19 cellular contexts compared by ENCODE assay signal in genomic region chr10:128206676-128207075, GRCh38.
A peak's percentile ranks its signal among the peaks of the same experiment; 100 is the strongest.
DNase-seq lines count a peak whose midpoint lies in the region; ATAC-seq, FAIRE-seq and TF ChIP-seq lines count a peak whose summit lies in the region.
"Had no signal": no experiment of that assay in that cellular context is flagged by ENCODE, and none has a peak within 500 bp of the region (broad histone marks: within the 10 kb centered on the region; RNA-seq: fewer than 3 reads in every experiment).

No MANE protein-coding gene starts in this region.

- no peaks in the 10 kb centered on the region for H3K9me1 ChIP-seq in endothelial cell of umbilical vein (replicated peaks; ENCODE audit: control insufficient read depth, extremely low read depth, insufficient read depth, low read length)

- H3K9ac ChIP-seq in endothelial cell of umbilical vein (replicated peaks; ENCODE audit: extremely low read depth, insufficient read depth, low read length): no peak overlapping the region

- no peak overlapping the region for H3K4me3 Mint-ChIP-seq in stimulated activated effector memory CD8-positive, alpha-beta T cell treated with anti-CD3 and anti-CD28 coated beads, Interleukin-12 subunit alpha, Interleukin-12 subunit beta, amount 100 ng/mL, for 72 hours
- H3K4me3 Mint-ChIP-seq: B cell, HFFc6 had no signal

- intact Hi-C loops in endothelial cell of umbilical vein (cut with micrococcal nuclease) (no loop called here), Right ventricle myocardium inferior (cut with DNase I) (no loop called here)

- FAIRE-seq in endothelial cell of umbilical vein (lab: Jason Lieb, UNC): no peak
- FAIRE-seq: GM12891, GM18507 had no signal

- POLR2A ChIA-PET in endothelial cell of umbilical vein (lab: Charles Lee): no interaction called here

- dilution Hi-C loops in endothelial cell of umbilical vein (cut with MboI; ENCODE audit: extremely low pct_ligation_motif_present, low sequenced_read_pairs): no loop called here

- H3K27ac ChIP-seq in endothelial cell of umbilical vein (ENCODE audit: insufficient read depth, low read depth, low read length): no peak overlapping the region

- peaks cover 9% of the 10 kb centered on the region for H3K4me1 ChIP-seq in endothelial cell of umbilical vein (ENCODE audit: control insufficient read depth, extremely low read depth, insufficient read depth, low read length)
- H3K4me1 ChIP-seq: HAP-1 had no signal

- CTCF ChIA-PET in endothelial cell of umbilical vein (lab: Charles Lee): interaction anchor here (1.3 kb wide), 1 partner anchor 1765 kb away, joined by 3 read pairs; no protein-coding TSS in a partner anchor

- H3K27ac Mint-ChIP-seq in stimulated activated effector memory CD8-positive, alpha-beta T cell treated with anti-CD3 and anti-CD28 coated beads, Interleukin-12 subunit alpha, Interleukin-12 subunit beta, amount 100 ng/mL, for 72 hours: peak overlapping the region; percentile 60
- H3K27ac Mint-ChIP-seq: B cell; CD4-positive, alpha-beta memory T cell; HFFc6 had no signal

- H3K36me3 ChIP-seq in H7 (replicated peaks; ENCODE audit: control insufficient read depth, insufficient read depth, low read length): no peaks in the 10 kb centered on the region
- no peaks in the 10 kb centered on the region for H3K36me3 ChIP-seq in endothelial cell of umbilical vein (ENCODE audit: control insufficient read depth in 2 of 2, extremely low read depth in 1 of 2, insufficient read depth in 2 of 2, low read length in 2 of 2)
- H3K36me3 ChIP-seq: HAP-1 had no signal

- H3K79me2 ChIP-seq in endothelial cell of umbilical vein (ENCODE audit: control insufficient read depth, insufficient read depth, low read length): no peaks in the 10 kb centered on the region

- H3K4me3 ChIP-seq in H7 (ENCODE audit: insufficient read depth, low read depth, low read length) (no peak overlapping the region), endothelial cell of umbilical vein (replicated peaks in 1 of 3; ENCODE audit: insufficient read depth in 1 of 3, low read depth in 1 of 3, low read length in 3 of 3) (no peak overlapping the region)
- H3K4me3 ChIP-seq: HAP-1 had no signal

- H2AFZ ChIP-seq in endothelial cell of umbilical vein (ENCODE audit: low read depth, low read length): no peak overlapping the region

- peaks cover 7% of the 10 kb centered on the region for H3K4me1 Mint-ChIP-seq in stimulated activated effector memory CD8-positive, alpha-beta T cell treated with anti-CD3 and anti-CD28 coated beads, Interleukin-12 subunit alpha, Interleukin-12 subunit beta, amount 100 ng/mL, for 72 hours

- TF ChIP-seq POLR2A in endothelial cell of umbilical vein (IDR thresholded peaks at IDR 0.05; ENCODE audit: low read depth, low read length): no peak

- peaks cover 12% of the 10 kb centered on the region for H3K27me3 ChIP-seq in H7 (ENCODE audit: control insufficient read depth, insufficient read depth, low read length)
- peaks cover 0 to 2% of the 10 kb centered on the region in 2 experiments for H3K27me3 ChIP-seq in endothelial cell of umbilical vein (ENCODE audit: control insufficient read depth in 2 of 2, insufficient read depth in 2 of 2, low read length in 2 of 2)

- no peak for ATAC-seq in stimulated activated effector memory CD8-positive, alpha-beta T cell treated with anti-CD3 and anti-CD28 coated beads, Interleukin-12 subunit alpha, Interleukin-12 subunit beta, amount 100 ng/mL, for 72 hours
- ATAC-seq in GM21360 (IDR thresholded peaks at IDR 0.05; ENCODE audit: unreplicated experiment): no peak
- no peak for ATAC-seq in Right ventricle myocardium inferior

- H3K9me3 Mint-ChIP-seq in stimulated activated effector memory CD8-positive, alpha-beta T cell treated with anti-CD3 and anti-CD28 coated beads, Interleukin-12 subunit alpha, Interleukin-12 subunit beta, amount 100 ng/mL, for 72 hours: peaks cover 5% of the 10 kb centered on the region
- H3K9me3 Mint-ChIP-seq: HFFc6 had no signal

- peaks cover 5% of the 10 kb centered on the region for H3K36me3 Mint-ChIP-seq in stimulated activated effector memory CD8-positive, alpha-beta T cell treated with anti-CD3 and anti-CD28 coated beads, Interleukin-12 subunit alpha, Interleukin-12 subunit beta, amount 100 ng/mL, for 72 hours

- H4K20me1 ChIP-seq in endothelial cell of umbilical vein (replicated peaks; ENCODE audit: control insufficient read depth, extremely low read depth, insufficient read depth, low read length): no peaks in the 10 kb centered on the region

- no peak overlapping the region for H3K4me2 ChIP-seq in endothelial cell of umbilical vein (ENCODE audit: insufficient read depth, low read length)

- TF ChIP-seq CTCF in endothelial cell of umbilical vein (IDR thresholded peaks at IDR 0.05; ENCODE audit: extremely low read depth in 1 of 2, insufficient read depth in 1 of 2, low read depth in 1 of 2, low read length in 2 of 2): no peak

- BruUV-seq in endothelial cell of umbilical vein (replicated peaks; lab: Mats Ljungman, UMichigan): no TSS peak

- H3K9me3 ChIP-seq in endothelial cell of umbilical vein (replicated peaks; ENCODE audit: control insufficient read depth, insufficient read depth, low read length): no peaks in the 10 kb centered on the region

- DNase-seq in H7 (peak; percentile 6), endothelial cell of umbilical vein (ENCODE audit: low read depth, low spot score) (no peak), AG08396 (ENCODE audit: low spot score) (no peak), Right ventricle myocardium inferior (ENCODE audit: missing footprints) (no peak)
- no peak for DNase-seq in stimulated activated effector memory CD8-positive, alpha-beta T cell treated with anti-CD3 and anti-CD28 coated beads, Interleukin-12 subunit alpha, Interleukin-12 subunit beta, amount 100 ng/mL, for 72 hours (ENCODE audit: low spot score in 2 of 2)
- DNase-seq: C1 segment of cervical spinal cord; Calu3; CD4-positive, alpha-beta memory T cell; COR-L47; DMS53; DMS79 treated with DMSO at 0.1 percent for 48 hours; GF-D8; GOT3; HFFc6 had no signal

TF ChIP-seq in endothelial cell of umbilical vein, 7 proteins besides CTCF, POLR2A, EP300 and RAD21:
- no peak for TF ChIP-seq EZH2 (IDR thresholded peaks at IDR 0.05; ENCODE audit: borderline replicate concordance, low read depth, low read length, severe bottlenecking)
- no peak for TF ChIP-seq MYC (IDR thresholded peaks at IDR 0.05; ENCODE audit: low read depth, low read length)
- no peak for TF ChIP-seq GATA2 (IDR thresholded peaks at IDR 0.05; ENCODE audit: insufficient read depth, insufficient read length, low read depth, low read length)
- TF ChIP-seq MAX (IDR thresholded peaks at IDR 0.05; ENCODE audit: insufficient read depth, insufficient read length): no peak
- TF ChIP-seq FOS (IDR thresholded peaks at IDR 0.05; ENCODE audit: borderline replicate concordance, insufficient read depth, low read length): no peak
- no peak for TF ChIP-seq POLR2AphosphoS5 (IDR thresholded peaks at IDR 0.05; ENCODE audit: insufficient read depth, low read depth, low read length)
- peak; percentile 22 for TF ChIP-seq JUN (IDR thresholded peaks at IDR 0.05; ENCODE audit: borderline replicate concordance, insufficient read depth, insufficient read length, low read depth)
